In genomic region chr17:39700148-39700987, GRCh38 we compare ENCODE assay signal across 1 cellular context.
TF ChIP-seq lines count a peak whose summit lies in the region.

No MANE protein-coding gene starts in this region.

TF ChIP-seq in HepG2, 621 proteins besides CTCF, POLR2A, EP300 and RAD21 (continued from another document):
- TF ChIP-seq, protein P1, sequence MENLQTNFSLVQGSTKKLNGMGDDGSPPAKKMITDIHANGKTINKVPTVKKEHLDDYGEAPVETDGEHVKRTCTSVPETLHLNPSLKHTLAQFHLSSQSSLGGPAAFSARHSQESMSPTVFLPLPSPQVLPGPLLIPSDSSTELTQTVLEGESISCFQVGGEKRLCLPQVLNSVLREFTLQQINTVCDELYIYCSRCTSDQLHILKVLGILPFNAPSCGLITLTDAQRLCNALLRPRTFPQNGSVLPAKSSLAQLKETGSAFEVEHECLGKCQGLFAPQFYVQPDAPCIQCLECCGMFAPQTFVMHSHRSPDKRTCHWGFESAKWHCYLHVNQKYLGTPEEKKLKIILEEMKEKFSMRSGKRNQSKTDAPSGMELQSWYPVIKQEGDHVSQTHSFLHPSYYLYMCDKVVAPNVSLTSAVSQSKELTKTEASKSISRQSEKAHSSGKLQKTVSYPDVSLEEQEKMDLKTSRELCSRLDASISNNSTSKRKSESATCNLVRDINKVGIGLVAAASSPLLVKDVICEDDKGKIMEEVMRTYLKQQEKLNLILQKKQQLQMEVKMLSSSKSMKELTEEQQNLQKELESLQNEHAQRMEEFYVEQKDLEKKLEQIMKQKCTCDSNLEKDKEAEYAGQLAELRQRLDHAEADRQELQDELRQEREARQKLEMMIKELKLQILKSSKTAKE (CRISPR knock-in tag; IDR thresholded peaks at IDR 0.05; ENCODE audit: borderline replicate concordance): no peak
